In the genomic region with DNA sequence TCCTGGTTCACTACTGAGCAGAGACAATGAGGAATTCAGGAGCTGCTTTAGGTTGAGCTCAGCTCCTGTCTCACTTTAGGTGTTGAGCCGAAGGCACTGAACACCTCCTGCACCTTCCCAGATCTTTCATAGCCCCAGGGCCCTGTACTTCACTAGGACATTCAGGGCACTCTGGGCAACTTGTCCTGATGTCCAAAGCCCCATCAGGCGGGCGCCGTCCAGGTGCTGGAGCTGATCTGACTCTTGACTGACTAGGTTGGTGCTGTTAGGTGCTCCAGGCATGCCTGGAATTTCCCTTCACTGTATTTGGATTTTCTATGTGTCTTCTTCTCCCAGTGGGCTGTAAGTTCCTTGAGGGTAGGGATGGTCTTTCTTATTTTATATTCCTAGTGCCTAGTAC, we compare ENCODE assay signal across 17 cellular contexts. TPM values are rescaled to one million over a fixed set of nuclear protein-coding genes. Genes with fewer than 3 reads are reported as not detected.
DNase-seq lines count a peak whose midpoint lies in the region; ATAC-seq and TF ChIP-seq lines count a peak whose summit lies in the region.
"Had no signal": no experiment of that assay in that cellular context is flagged by ENCODE, and none has a peak within 500 bp of the region (broad histone marks: within the 10 kb centered on the region; RNA-seq: fewer than 3 reads in every experiment).

No MANE protein-coding gene starts in this region.

- H3K27me3 ChIP-seq in GM23338 (ENCODE audit: insufficient read depth): no peaks in the 10 kb centered on the region
- H3K27me3 ChIP-seq in trophoblast cell (ENCODE audit: insufficient read depth, low read length): no peaks in the 10 kb centered on the region

- H3K4me2 ChIP-seq in GM23338 (no peak overlapping the region), trophoblast cell (ENCODE audit: low read length) (no peak overlapping the region)

- no peak for TF ChIP-seq CTCF in GM23338 (conservative IDR thresholded peaks at IDR 0.05; ENCODE audit: low read depth in 2 of 2)

- H2BK12ac ChIP-seq in trophoblast cell (ENCODE audit: low read length): no peak overlapping the region

- peaks cover 5% of the 10 kb centered on the region for H3K79me1 ChIP-seq in trophoblast cell (ENCODE audit: low read length)

- H3K79me2 ChIP-seq in GM23338 (replicated peaks; ENCODE audit: insufficient read depth) (no peaks in the 10 kb centered on the region), trophoblast cell (ENCODE audit: control insufficient read depth, insufficient read depth, low read length, poor library complexity) (no peaks in the 10 kb centered on the region)

- peak; percentile 30; the same call in 1 of the 3 replicates for ATAC-seq in GM23338
- no peak for ATAC-seq in activated naive CD4-positive, alpha-beta T cell treated with anti-CD3 and anti-CD28 coated beads, Interleukin-2, amount 50 U/mL, for 72 hours
- ATAC-seq in left lobe of liver: no peak

- H3K9me3 Mint-ChIP-seq in GM23338: no peaks in the 10 kb centered on the region
- no peaks in the 10 kb centered on the region for H3K9me3 Mint-ChIP-seq in activated naive CD4-positive, alpha-beta T cell treated with anti-CD3 and anti-CD28 coated beads, Interleukin-2, amount 50 U/mL, for 72 hours
- H3K9me3 Mint-ChIP-seq: CD4-positive, alpha-beta memory T cell had no signal

- DNase-seq in GM23338 (ENCODE audit: low spot score): no peak
- DNase-seq in NCI-H69 (lab: John Stamatoyannopoulos, UW): peak; percentile 20
- DNase-seq in islet precursor cell: peak; percentile 68
- peak in 1 of 2 donors; percentile 53 for DNase-seq in trophoblast cell
- DNase-seq in central memory CD4-positive, alpha-beta T cell: no peak
- DNase-seq in activated naive CD4-positive, alpha-beta T cell treated with anti-CD3 and anti-CD28 coated beads, Interleukin-2, amount 50 U/mL, for 72 hours (ENCODE audit: low spot score in 2 of 2): no peak
- no peak for DNase-seq in RPMI8226
- no peak for DNase-seq in left lobe of liver (ENCODE audit: low spot score)
- DNase-seq: Calu3; CD4-positive, alpha-beta memory T cell; COR-L47; DMS53; GM23248; H7 had no signal

- no CpG with 5 or more reads among the region's 4 CpGs for WGBS in trophoblast cell (ENCODE audit: extremely low coverage, insufficient coverage, insufficient read length)

- no peak overlapping the region for H3K23ac ChIP-seq in trophoblast cell (ENCODE audit: low read length)

- no peak overlapping the region for H3K27ac Mint-ChIP-seq in GM23338
- no peak overlapping the region for H3K27ac Mint-ChIP-seq in activated naive CD4-positive, alpha-beta T cell treated with anti-CD3 and anti-CD28 coated beads, Interleukin-2, amount 50 U/mL, for 72 hours
- H3K27ac Mint-ChIP-seq: CD4-positive, alpha-beta memory T cell had no signal

- H2BK120ac ChIP-seq in trophoblast cell (ENCODE audit: insufficient read depth, low read length, poor library complexity): no peak overlapping the region

- no peak overlapping the region for H3K4me3 Mint-ChIP-seq in GM23338
- H3K4me3 Mint-ChIP-seq: CD4-positive, alpha-beta memory T cell had no signal

- H3K14ac ChIP-seq in trophoblast cell (ENCODE audit: low read length): no peak overlapping the region

- no peaks in the 10 kb centered on the region for H3K9me2 ChIP-seq in GM23338 (ENCODE audit: insufficient read depth)

- peaks cover 15% of the 10 kb centered on the region for H3K4me1 Mint-ChIP-seq in GM23338
- H3K4me1 Mint-ChIP-seq: CD4-positive, alpha-beta memory T cell had no signal

- no peak overlapping the region for H3K9ac ChIP-seq in trophoblast cell (ENCODE audit: low read length)
- H3K9ac ChIP-seq: GM23248 had no signal

- H4K8ac ChIP-seq in trophoblast cell (ENCODE audit: low read depth, low read length): no peak overlapping the region

- H3K27ac ChIP-seq in GM23338 (ENCODE audit: low read depth) (no peak overlapping the region), trophoblast cell (ENCODE audit: low read depth, low read length) (no peak overlapping the region)
- H3K27ac ChIP-seq: GM23248 had no signal

- no peaks in the 10 kb centered on the region for H3K36me3 ChIP-seq in GM23338 (ENCODE audit: insufficient read depth)
- H3K36me3 ChIP-seq in trophoblast cell (ENCODE audit: control insufficient read depth in 1 of 2, insufficient read depth in 2 of 2, low read length in 2 of 2): no peaks in the 10 kb centered on the region

- no peak overlapping the region for H3K18ac ChIP-seq in trophoblast cell (ENCODE audit: low read length)

- H2AK5ac ChIP-seq in trophoblast cell (ENCODE audit: low read length): no peak overlapping the region

- no peak overlapping the region for H3K4ac ChIP-seq in trophoblast cell (ENCODE audit: low read depth, low read length)

- H2BK5ac ChIP-seq in trophoblast cell (ENCODE audit: low read depth, low read length, poor library complexity): no peak overlapping the region

- no peaks in the 10 kb centered on the region for H4K20me1 ChIP-seq in GM23338 (replicated peaks; ENCODE audit: insufficient read depth)

- H3K36me3 Mint-ChIP-seq in GM23338 (ENCODE audit: low read depth): no peaks in the 10 kb centered on the region
- H3K36me3 Mint-ChIP-seq in activated naive CD4-positive, alpha-beta T cell treated with anti-CD3 and anti-CD28 coated beads, Interleukin-2, amount 50 U/mL, for 72 hours: no peaks in the 10 kb centered on the region
- H3K36me3 Mint-ChIP-seq: CD4-positive, alpha-beta memory T cell had no signal

- H4K91ac ChIP-seq in trophoblast cell (ENCODE audit: low read depth, low read length): peak overlapping the region; percentile 28

- H3K4me1 ChIP-seq in GM23338 (ENCODE audit: insufficient read depth) (peaks cover 16% of the 10 kb centered on the region), trophoblast cell (ENCODE audit: control insufficient read depth in 1 of 2, insufficient read depth in 2 of 2, low read length in 2 of 2) (peaks cover 6% of the 10 kb centered on the region in 2 experiments)

- no peak overlapping the region for H4K12ac ChIP-seq in trophoblast cell (ENCODE audit: low read depth, low read length)

- peak overlapping the region; percentile 77 for H2AFZ ChIP-seq in GM23338
- no peak overlapping the region for H2AFZ ChIP-seq in trophoblast cell (ENCODE audit: insufficient read depth, low read length, poor library complexity)
- H2AFZ ChIP-seq: GM23248 had no signal

- H3F3A ChIP-seq in GM23338 (replicated peaks; ENCODE audit: low read depth): no peaks in the 10 kb centered on the region

- H3K4me3 ChIP-seq in GM23338 (no peak overlapping the region), trophoblast cell (ENCODE audit: low read depth, low read length) (no peak overlapping the region)
- H3K4me3 ChIP-seq: GM23248 had no signal

- peaks cover 2% of the 10 kb centered on the region for H3K9me3 ChIP-seq in trophoblast cell (ENCODE audit: insufficient read depth, low read depth, low read length)

- H3K27me3 Mint-ChIP-seq in GM23338 (ENCODE audit: insufficient read depth, low read depth, poor library complexity): peaks cover 5% of the 10 kb centered on the region

TF ChIP-seq in GM23338, 12 proteins besides CTCF, POLR2A, EP300 and RAD21 (continues in another document):
- TF ChIP-seq EZH2phosphoT487 (IDR thresholded peaks at IDR 0.05; ENCODE audit: unreplicated experiment) (no peak), ZNF331 (CRISPR knock-in tag; IDR thresholded peaks at IDR 0.05; ENCODE audit: low read depth) (no peak), EZH2 (IDR thresholded peaks at IDR 0.05; ENCODE audit: low read depth, unreplicated experiment) (no peak)
- TF ChIP-seq, protein P1, sequence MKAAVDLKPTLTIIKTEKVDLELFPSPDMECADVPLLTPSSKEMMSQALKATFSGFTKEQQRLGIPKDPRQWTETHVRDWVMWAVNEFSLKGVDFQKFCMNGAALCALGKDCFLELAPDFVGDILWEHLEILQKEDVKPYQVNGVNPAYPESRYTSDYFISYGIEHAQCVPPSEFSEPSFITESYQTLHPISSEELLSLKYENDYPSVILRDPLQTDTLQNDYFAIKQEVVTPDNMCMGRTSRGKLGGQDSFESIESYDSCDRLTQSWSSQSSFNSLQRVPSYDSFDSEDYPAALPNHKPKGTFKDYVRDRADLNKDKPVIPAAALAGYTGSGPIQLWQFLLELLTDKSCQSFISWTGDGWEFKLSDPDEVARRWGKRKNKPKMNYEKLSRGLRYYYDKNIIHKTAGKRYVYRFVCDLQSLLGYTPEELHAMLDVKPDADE (IDR thresholded peaks at IDR 0.05): no peak

RNA-seq across cellular contexts. Expression of gene CNMD, which starts 48.4 kb away (rescaled TPM):
- total RNA-seq in GM23338 (2014; rRNA removed; shearing (Covaris generic)): 137 and 141 TPM in 2 replicates
- polyA plus RNA-seq in GM23338 (2016; fragmentation: Nextera tagmentation; extraction: Ambion mirVana): 190 and 207 TPM in 2 replicates
- 12.9 and 14.0 TPM in 2 replicates for polyA plus RNA-seq in trophoblast cell (2013)
- total RNA-seq in activated naive CD4-positive, alpha-beta T cell treated with anti-CD3 and anti-CD28 coated beads, Interleukin-2, amount 50 U/mL, for 72 hours: not detected
- total RNA-seq in left lobe of liver: not detected
- total RNA-seq: A172; Calu3; CD4-positive, alpha-beta memory T cell; Daoy; GM23248 had no signal
- polyA plus RNA-seq: BJ; CD4-positive, alpha-beta memory T cell; GM23248 had no signal

Comparison
In these comparisons a context has a peak if more than half of its experiments do, and no peak if none do; other contexts are left out.
1. DNase-seq: peak in NCI-H69 (single experiment) and islet precursor cell (single experiment); none in GM23338 (single experiment), central memory CD4-positive, alpha-beta T cell (single experiment), activated naive CD4-positive, alpha-beta T cell treated with anti-CD3 and anti-CD28 coated beads, Interleukin-2, amount 50 U/mL, for 72 hours (0 of 2), RPMI8226 (single experiment) and left lobe of liver (single experiment).
2. RNA of gene CNMD, which starts 48.4 kb away (total RNA-seq): 137 to 141 TPM in GM23338; not detected in left lobe of liver (single experiment) and not detected in activated naive CD4-positive, alpha-beta T cell treated with anti-CD3 and anti-CD28 coated beads, Interleukin-2, amount 50 U/mL, for 72 hours; every median in the first group is over 100 times any median in the second.